ENCODE assay signal across 19 cellular contexts in genomic region chr10:78862328-78862640, GRCh38.
DNase-seq lines count a peak whose midpoint lies in the region; ATAC-seq, FAIRE-seq and TF ChIP-seq lines count a peak whose summit lies in the region.
"Had no signal": no experiment of that assay in that cellular context is flagged by ENCODE, and none has a peak within 500 bp of the region (broad histone marks: within the 10 kb centered on the region; RNA-seq: fewer than 3 reads in every experiment).

No MANE protein-coding gene starts in this region.

- H3K27me3 ChIP-seq in PC-9 (ENCODE audit: insufficient read depth, low read depth) (no peaks in the 10 kb centered on the region), keratinocyte (ENCODE audit: control insufficient read depth, extremely low read depth, insufficient read depth, low read length) (no peaks in the 10 kb centered on the region)
- H3K27me3 ChIP-seq: BLaER1 treated with 17β-estradiol and CSF1 and Interleukin-3, amounts not matched to agents 10 nM and 100 nM had no signal

- BruUV-seq in PC-9 (replicated peaks; lab: Mats Ljungman, UMichigan), result no TSS peak

- TF ChIP-seq CTCF in PC-9 (conservative IDR thresholded peaks at IDR 0.05) (no peak), keratinocyte (optimal IDR thresholded peaks at IDR 0.05 in 1 of 3, IDR thresholded peaks at IDR 0.05 in 1 of 3, conservative IDR thresholded peaks at IDR 0.05 in 1 of 3; ENCODE audit: extremely low read depth in 1 of 3, insufficient read depth in 2 of 3, low read length in 3 of 3) (no peak)

- H3K4me3 ChIP-seq in PC-9 (no peak overlapping the region), keratinocyte (ENCODE audit: control insufficient read depth in 2 of 3, extremely low read depth in 1 of 3, insufficient read depth in 2 of 3, low read depth in 1 of 3, low read length in 3 of 3) (no peak overlapping the region)
- H3K4me3 ChIP-seq: BLaER1 treated with 17β-estradiol and CSF1 and Interleukin-3, amounts not matched to agents 10 nM and 100 nM; GM23248 had no signal

- H3K9me2 ChIP-seq in PC-9 (ENCODE audit: insufficient read depth), result no peaks in the 10 kb centered on the region

- H4K20me1 ChIP-seq in PC-9 (ENCODE audit: insufficient read depth) (no peaks in the 10 kb centered on the region), keratinocyte (ENCODE audit: control insufficient read depth, extremely low read depth, insufficient read depth, low read length) (no peaks in the 10 kb centered on the region)
- H4K20me1 ChIP-seq: BLaER1 treated with 17β-estradiol and CSF1 and Interleukin-3, amounts not matched to agents 10 nM and 100 nM had no signal

- POLR2A ChIA-PET in PC-9 (lab: Charles Lee; ENCODE audit: unreplicated experiment), result no interaction called here

- ATAC-seq in Right ventricle myocardium superior (ENCODE audit: poor library complexity), result no peak
- ATAC-seq: HepG2 had no signal

- no peaks in the 10 kb centered on the region for H3F3A ChIP-seq in PC-9 (ENCODE audit: insufficient read depth, low read depth)

- DNase-seq in A172 (ENCODE audit: low spot score), result peak; percentile 5
- DNase-seq in PC-9, result peak in 1 of 2 experiments; percentile 52
- peak; percentile 24 for DNase-seq in dermis blood vessel endothelial cell
- peak; percentile 7 for DNase-seq in keratinocyte (ENCODE audit: low read depth, low spot score)
- DNase-seq in NCI-H2171 (lab: John Stamatoyannopoulos, UW), result no peak
- no peak for DNase-seq in effector CD8-positive, alpha-beta T cell (lab: John Stamatoyannopoulos, UW)
- no peak for DNase-seq in hippocampal formation (lab: John Stamatoyannopoulos, UW)
- no peak for DNase-seq in Right ventricle myocardium superior
- DNase-seq: 8988T; ACHN; Calu3; CD4-positive, CD25-positive, alpha-beta regulatory T cell; DMS79 had no signal

- no peak overlapping the region for H2AFZ ChIP-seq in PC-9
- H2AFZ ChIP-seq in keratinocyte (ENCODE audit: control insufficient read depth, low read length), result peak overlapping the region; percentile 10
- H2AFZ ChIP-seq: GM23248 had no signal

- FAIRE-seq in keratinocyte (lab: Jason Lieb, UNC), result no peak
- FAIRE-seq: GM12891, H54, HepG2, HTR-8/SVneo had no signal

- H3K9me3 ChIP-seq in PC-9 (ENCODE audit: insufficient read depth, low read depth) (no peaks in the 10 kb centered on the region), keratinocyte (ENCODE audit: control insufficient read depth, low read depth, low read length) (no peaks in the 10 kb centered on the region)
- H3K9me3 ChIP-seq: BLaER1 treated with 17β-estradiol and CSF1 and Interleukin-3, amounts not matched to agents 10 nM and 100 nM had no signal

- H3K9me1 ChIP-seq in keratinocyte (ENCODE audit: control insufficient read depth, extremely low read depth, insufficient read depth, low read length), result no peaks in the 10 kb centered on the region

- H3K4me2 ChIP-seq in PC-9, result 0 out of 2 replicates have a peak overlapping the region, but pooled peaks have one; percentile 14
- H3K4me2 ChIP-seq in keratinocyte (ENCODE audit: control insufficient read depth, extremely low read depth, insufficient read depth, low read depth, low read length), result peak overlapping the region; percentile 42
- H3K4me2 ChIP-seq: BLaER1 treated with 17β-estradiol and CSF1 and Interleukin-3, amounts not matched to agents 10 nM and 100 nM had no signal

- H3K4me1 ChIP-seq in PC-9 (replicated peaks; ENCODE audit: insufficient read depth) (peaks cover 11% of the 10 kb centered on the region), keratinocyte (ENCODE audit: control insufficient read depth, extremely low read depth, insufficient read depth, low read length) (peaks cover 12% of the 10 kb centered on the region)
- H3K4me1 ChIP-seq: BLaER1 treated with 17β-estradiol and CSF1 and Interleukin-3, amounts not matched to agents 10 nM and 100 nM had no signal

- CTCF ChIA-PET in PC-9 (lab: Charles Lee), result no interaction called here

- intact Hi-C loops in PC-9 (cut with micrococcal nuclease; ENCODE audit: unreplicated experiment) (loop anchor here (10.0 kb wide), 1 partner anchor 203 kb away; the partner anchor contains the start of gene ZMIZ1), Right ventricle myocardium superior (cut with DNase I) (no loop called here)

- no peak overlapping the region for H3K9ac ChIP-seq in keratinocyte (ENCODE audit: control insufficient read depth, extremely low read depth, insufficient read depth, low read length)
- H3K9ac ChIP-seq: BLaER1 treated with 17β-estradiol and CSF1 and Interleukin-3, amounts not matched to agents 10 nM and 100 nM; GM23248 had no signal

- H3K79me2 ChIP-seq in PC-9 (ENCODE audit: low read depth) (no peaks in the 10 kb centered on the region), keratinocyte (ENCODE audit: control insufficient read depth, insufficient read depth, low read length) (no peaks in the 10 kb centered on the region)

- dilution Hi-C loops in keratinocyte (cut with MboI; ENCODE audit: extremely low pct_ligation_motif_present, low sequenced_read_pairs), result no loop called here

- H3K27ac ChIP-seq in PC-9, result no peak overlapping the region
- H3K27ac ChIP-seq in keratinocyte (ENCODE audit: control insufficient read depth, insufficient read depth, low read length), result no peak overlapping the region
- H3K27ac ChIP-seq: BLaER1 treated with 17β-estradiol and CSF1 and Interleukin-3, amounts not matched to agents 10 nM and 100 nM; GM23248 had no signal

- H3K36me3 ChIP-seq in PC-9 (ENCODE audit: low read depth) (no peaks in the 10 kb centered on the region), keratinocyte (ENCODE audit: control insufficient read depth in 2 of 2, extremely low read depth in 1 of 2, insufficient read depth in 2 of 2, low read length in 2 of 2) (no peaks in the 10 kb centered on the region)
- H3K36me3 ChIP-seq: BLaER1 treated with 17β-estradiol and CSF1 and Interleukin-3, amounts not matched to agents 10 nM and 100 nM had no signal

Comparison
In these comparisons a context has a peak if more than half of its experiments do, and no peak if none do; other contexts are left out.
1. DNase-seq: peak in A172 (single experiment), dermis blood vessel endothelial cell (single experiment) and keratinocyte (single experiment); none in NCI-H2171 (single experiment), effector CD8-positive, alpha-beta T cell (single experiment), hippocampal formation (0 of 2) and Right ventricle myocardium superior (single experiment).